Comparison of ENCODE assay signal across 1 cellular context in genomic region chr2:240848900-240849680, GRCh38.
A peak's percentile ranks its signal among the peaks of the same experiment; 100 is the strongest.
TF ChIP-seq lines count a peak whose summit lies in the region.

No MANE protein-coding gene starts in this region.

TF ChIP-seq in K562, 482 proteins besides CTCF, POLR2A, EP300 and RAD21:
- TF ChIP-seq THRA (IDR thresholded peaks at IDR 0.05) (no peak), ZNF184 (CRISPR knock-in tag; IDR thresholded peaks at IDR 0.05) (no peak), CHCHD3 (CRISPR knock-in tag; IDR thresholded peaks at IDR 0.05) (no peak), ZNF263 (CRISPR knock-in tag; IDR thresholded peaks at IDR 0.05; ENCODE audit: borderline replicate concordance) (peak; percentile 61)
